2 cellular contexts compared by ENCODE assay signal in the genomic region with DNA sequence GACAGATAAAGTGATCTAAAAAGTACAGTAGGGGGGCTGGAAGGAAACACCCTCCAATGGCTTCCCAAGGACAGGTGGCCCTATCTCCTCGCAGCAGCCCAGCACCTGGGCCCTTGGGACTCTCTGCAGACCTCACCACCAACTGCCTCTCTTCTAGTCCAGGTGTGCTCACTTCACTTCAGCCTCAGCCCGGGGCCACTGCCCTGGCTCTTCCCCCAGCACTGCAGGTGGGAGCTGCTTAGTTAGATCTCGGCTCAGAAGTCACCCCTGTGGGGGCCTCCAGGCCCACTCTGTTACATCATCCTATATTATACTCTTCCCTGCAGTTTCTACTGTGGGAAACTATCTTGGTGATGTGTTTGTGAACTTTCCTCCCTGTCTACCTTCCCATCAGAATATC.
TF ChIP-seq lines count a peak whose summit lies in the region.

No MANE protein-coding gene starts in this region.

TF ChIP-seq in SK-N-SH, 30 proteins besides CTCF, POLR2A, EP300 and RAD21 (continued from another document):
- TF ChIP-seq, protein P1, sequence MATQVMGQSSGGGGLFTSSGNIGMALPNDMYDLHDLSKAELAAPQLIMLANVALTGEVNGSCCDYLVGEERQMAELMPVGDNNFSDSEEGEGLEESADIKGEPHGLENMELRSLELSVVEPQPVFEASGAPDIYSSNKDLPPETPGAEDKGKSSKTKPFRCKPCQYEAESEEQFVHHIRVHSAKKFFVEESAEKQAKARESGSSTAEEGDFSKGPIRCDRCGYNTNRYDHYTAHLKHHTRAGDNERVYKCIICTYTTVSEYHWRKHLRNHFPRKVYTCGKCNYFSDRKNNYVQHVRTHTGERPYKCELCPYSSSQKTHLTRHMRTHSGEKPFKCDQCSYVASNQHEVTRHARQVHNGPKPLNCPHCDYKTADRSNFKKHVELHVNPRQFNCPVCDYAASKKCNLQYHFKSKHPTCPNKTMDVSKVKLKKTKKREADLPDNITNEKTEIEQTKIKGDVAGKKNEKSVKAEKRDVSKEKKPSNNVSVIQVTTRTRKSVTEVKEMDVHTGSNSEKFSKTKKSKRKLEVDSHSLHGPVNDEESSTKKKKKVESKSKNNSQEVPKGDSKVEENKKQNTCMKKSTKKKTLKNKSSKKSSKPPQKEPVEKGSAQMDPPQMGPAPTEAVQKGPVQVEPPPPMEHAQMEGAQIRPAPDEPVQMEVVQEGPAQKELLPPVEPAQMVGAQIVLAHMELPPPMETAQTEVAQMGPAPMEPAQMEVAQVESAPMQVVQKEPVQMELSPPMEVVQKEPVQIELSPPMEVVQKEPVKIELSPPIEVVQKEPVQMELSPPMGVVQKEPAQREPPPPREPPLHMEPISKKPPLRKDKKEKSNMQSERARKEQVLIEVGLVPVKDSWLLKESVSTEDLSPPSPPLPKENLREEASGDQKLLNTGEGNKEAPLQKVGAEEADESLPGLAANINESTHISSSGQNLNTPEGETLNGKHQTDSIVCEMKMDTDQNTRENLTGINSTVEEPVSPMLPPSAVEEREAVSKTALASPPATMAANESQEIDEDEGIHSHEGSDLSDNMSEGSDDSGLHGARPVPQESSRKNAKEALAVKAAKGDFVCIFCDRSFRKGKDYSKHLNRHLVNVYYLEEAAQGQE (IDR thresholded peaks at IDR 0.05; ENCODE audit: low read depth, low read length): no peak
- TF ChIP-seq POLR2AphosphoS5 (IDR thresholded peaks at IDR 0.05; ENCODE audit: low read depth, low read length) (no peak), TCF12 (IDR thresholded peaks at IDR 0.05) (no peak), SMC3 (IDR thresholded peaks at IDR 0.05; ENCODE audit: low read depth, low read length) (no peak), EZH2phosphoT487 (IDR thresholded peaks at IDR 0.05; ENCODE audit: borderline replicate concordance, low read depth) (no peak)

TF ChIP-seq in SK-N-SH treated with all-trans-retinoic acid at 6 μM for 48 hours, 23 proteins besides CTCF, POLR2A, EP300 and RAD21 (continued from another document):
- TF ChIP-seq, protein P2, sequence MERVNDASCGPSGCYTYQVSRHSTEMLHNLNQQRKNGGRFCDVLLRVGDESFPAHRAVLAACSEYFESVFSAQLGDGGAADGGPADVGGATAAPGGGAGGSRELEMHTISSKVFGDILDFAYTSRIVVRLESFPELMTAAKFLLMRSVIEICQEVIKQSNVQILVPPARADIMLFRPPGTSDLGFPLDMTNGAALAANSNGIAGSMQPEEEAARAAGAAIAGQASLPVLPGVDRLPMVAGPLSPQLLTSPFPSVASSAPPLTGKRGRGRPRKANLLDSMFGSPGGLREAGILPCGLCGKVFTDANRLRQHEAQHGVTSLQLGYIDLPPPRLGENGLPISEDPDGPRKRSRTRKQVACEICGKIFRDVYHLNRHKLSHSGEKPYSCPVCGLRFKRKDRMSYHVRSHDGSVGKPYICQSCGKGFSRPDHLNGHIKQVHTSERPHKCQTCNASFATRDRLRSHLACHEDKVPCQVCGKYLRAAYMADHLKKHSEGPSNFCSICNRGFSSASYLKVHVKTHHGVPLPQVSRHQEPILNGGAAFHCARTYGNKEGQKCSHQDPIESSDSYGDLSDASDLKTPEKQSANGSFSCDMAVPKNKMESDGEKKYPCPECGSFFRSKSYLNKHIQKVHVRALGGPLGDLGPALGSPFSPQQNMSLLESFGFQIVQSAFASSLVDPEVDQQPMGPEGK (CRISPR knock-in tag; IDR thresholded peaks at IDR 0.05; ENCODE audit: borderline replicate concordance): no peak
- TF ChIP-seq RARB (CRISPR knock-in tag; IDR thresholded peaks at IDR 0.05): no peak
- TF ChIP-seq ZNF70 (CRISPR knock-in tag; IDR thresholded peaks at IDR 0.05): no peak
- TF ChIP-seq, protein P3, sequence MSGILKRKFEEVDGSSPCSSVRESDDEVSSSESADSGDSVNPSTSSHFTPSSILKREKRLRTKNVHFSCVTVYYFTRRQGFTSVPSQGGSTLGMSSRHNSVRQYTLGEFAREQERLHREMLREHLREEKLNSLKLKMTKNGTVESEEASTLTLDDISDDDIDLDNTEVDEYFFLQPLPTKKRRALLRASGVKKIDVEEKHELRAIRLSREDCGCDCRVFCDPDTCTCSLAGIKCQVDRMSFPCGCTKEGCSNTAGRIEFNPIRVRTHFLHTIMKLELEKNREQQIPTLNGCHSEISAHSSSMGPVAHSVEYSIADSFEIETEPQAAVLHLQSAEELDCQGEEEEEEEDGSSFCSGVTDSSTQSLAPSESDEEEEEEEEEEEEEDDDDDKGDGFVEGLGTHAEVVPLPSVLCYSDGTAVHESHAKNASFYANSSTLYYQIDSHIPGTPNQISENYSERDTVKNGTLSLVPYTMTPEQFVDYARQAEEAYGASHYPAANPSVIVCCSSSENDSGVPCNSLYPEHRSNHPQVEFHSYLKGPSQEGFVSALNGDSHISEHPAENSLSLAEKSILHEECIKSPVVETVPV (CRISPR knock-in tag; IDR thresholded peaks at IDR 0.05): no peak
- TF ChIP-seq ZC3H10 (CRISPR knock-in tag; IDR thresholded peaks at IDR 0.05): no peak
- TF ChIP-seq PPARA (CRISPR knock-in tag; IDR thresholded peaks at IDR 0.05; ENCODE audit: borderline replicate concordance): no peak
- no peak for TF ChIP-seq CSDC2 (CRISPR knock-in tag; IDR thresholded peaks at IDR 0.05)
- no peak for TF ChIP-seq ZNF565 (CRISPR knock-in tag; conservative IDR thresholded peaks at IDR 0.05; ENCODE audit: low read depth)
- TF ChIP-seq BACH2 (CRISPR knock-in tag; IDR thresholded peaks at IDR 0.05; ENCODE audit: borderline replicate concordance): no peak
- no peak for TF ChIP-seq ISL1 (CRISPR knock-in tag; IDR thresholded peaks at IDR 0.05)
- TF ChIP-seq, protein P4, sequence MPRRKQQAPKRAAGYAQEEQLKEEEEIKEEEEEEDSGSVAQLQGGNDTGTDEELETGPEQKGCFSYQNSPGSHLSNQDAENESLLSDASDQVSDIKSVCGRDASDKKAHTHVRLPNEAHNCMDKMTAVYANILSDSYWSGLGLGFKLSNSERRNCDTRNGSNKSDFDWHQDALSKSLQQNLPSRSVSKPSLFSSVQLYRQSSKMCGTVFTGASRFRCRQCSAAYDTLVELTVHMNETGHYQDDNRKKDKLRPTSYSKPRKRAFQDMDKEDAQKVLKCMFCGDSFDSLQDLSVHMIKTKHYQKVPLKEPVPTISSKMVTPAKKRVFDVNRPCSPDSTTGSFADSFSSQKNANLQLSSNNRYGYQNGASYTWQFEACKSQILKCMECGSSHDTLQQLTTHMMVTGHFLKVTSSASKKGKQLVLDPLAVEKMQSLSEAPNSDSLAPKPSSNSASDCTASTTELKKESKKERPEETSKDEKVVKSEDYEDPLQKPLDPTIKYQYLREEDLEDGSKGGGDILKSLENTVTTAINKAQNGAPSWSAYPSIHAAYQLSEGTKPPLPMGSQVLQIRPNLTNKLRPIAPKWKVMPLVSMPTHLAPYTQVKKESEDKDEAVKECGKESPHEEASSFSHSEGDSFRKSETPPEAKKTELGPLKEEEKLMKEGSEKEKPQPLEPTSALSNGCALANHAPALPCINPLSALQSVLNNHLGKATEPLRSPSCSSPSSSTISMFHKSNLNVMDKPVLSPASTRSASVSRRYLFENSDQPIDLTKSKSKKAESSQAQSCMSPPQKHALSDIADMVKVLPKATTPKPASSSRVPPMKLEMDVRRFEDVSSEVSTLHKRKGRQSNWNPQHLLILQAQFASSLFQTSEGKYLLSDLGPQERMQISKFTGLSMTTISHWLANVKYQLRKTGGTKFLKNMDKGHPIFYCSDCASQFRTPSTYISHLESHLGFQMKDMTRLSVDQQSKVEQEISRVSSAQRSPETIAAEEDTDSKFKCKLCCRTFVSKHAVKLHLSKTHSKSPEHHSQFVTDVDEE (CRISPR knock-in tag; IDR thresholded peaks at IDR 0.05): no peak
TF ChIP-seq in SK-N-SH treated with all-trans-retinoic acid at 6 μM for 48 hours: peak in this region for 0.
